ENCODE assay signal across 8 cellular contexts in the genomic region with DNA sequence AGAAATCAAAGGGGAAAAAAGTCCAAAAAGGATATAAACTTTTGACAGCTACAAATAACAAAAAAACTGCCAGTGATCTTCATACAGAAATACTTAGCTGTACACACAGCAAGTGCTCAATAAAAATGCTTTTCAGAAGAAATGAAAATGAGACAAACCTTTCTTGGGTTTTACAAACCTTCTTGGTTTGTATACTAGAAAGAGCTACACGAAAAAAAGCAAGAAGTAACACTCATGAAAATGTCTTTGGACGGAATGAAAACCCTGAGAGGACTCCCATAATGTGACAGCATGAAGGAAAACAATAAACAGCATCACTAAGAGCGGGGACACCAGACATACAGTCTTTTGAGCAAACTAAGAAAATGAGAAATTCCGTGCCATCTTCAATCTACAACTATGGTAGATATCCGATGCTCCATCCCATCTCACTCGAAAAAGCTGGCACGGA. TPM values are rescaled to one million over a fixed set of nuclear protein-coding genes. Genes with fewer than 3 reads are reported as not detected.
DNase-seq lines count a peak whose midpoint lies in the region; ATAC-seq and TF ChIP-seq lines count a peak whose summit lies in the region.

No MANE protein-coding gene starts in this region.

- peak in 1 of 2 donors; percentile 25 for ATAC-seq in naive thymus-derived CD8-positive, alpha-beta T cell
- ATAC-seq in GM18867 (IDR thresholded peaks at IDR 0.05; ENCODE audit: unreplicated experiment) (no peak), GM21381 (IDR thresholded peaks at IDR 0.05; ENCODE audit: unreplicated experiment) (no peak), HG02571 (IDR thresholded peaks at IDR 0.05; ENCODE audit: unreplicated experiment) (no peak)

- H3K4me3 ChIP-seq in GM12865 (ENCODE audit: low read depth, low read length), result peak overlapping the region; percentile 94
- H3K4me3 ChIP-seq in NT2/D1 (ENCODE audit: insufficient read length, low read depth), result peak overlapping the region; percentile 78
- peak overlapping the region; percentile 93 for H3K4me3 ChIP-seq in ectodermal cell (ENCODE audit: insufficient read depth, low read depth, low read length)

- peak overlapping the region; percentile 90 for H3K9ac ChIP-seq in NT2/D1 (ENCODE audit: insufficient read length, low read depth)

- H3K36me3 Mint-ChIP-seq in naive thymus-derived CD8-positive, alpha-beta T cell, result peaks cover 0 to 2% (median 0%) of the 10 kb centered on the region in 3 donors

- H3K36me3 ChIP-seq in NT2/D1 (ENCODE audit: insufficient read depth, insufficient read length, low read length) (peaks cover 7% of the 10 kb centered on the region), ectodermal cell (ENCODE audit: control insufficient read depth, insufficient read depth, low read length) (no peaks in the 10 kb centered on the region)

- H3K4me1 ChIP-seq in NT2/D1 (ENCODE audit: insufficient read depth, insufficient read length) (no peaks in the 10 kb centered on the region), ectodermal cell (ENCODE audit: control insufficient read depth, insufficient read depth, low read length) (peaks cover 6% of the 10 kb centered on the region)

- WGBS in ectodermal cell, 2 experiments, result 0% methylated on average over 7 of the region's 7 CpGs

- DNase-seq in GM12865 (ENCODE audit: low read depth), result peak; percentile 17
- DNase-seq in NT2/D1 (ENCODE audit: low read depth, low spot score), result no peak
- peak in 2 of 10 donors; percentile 3 to 34 for DNase-seq in naive thymus-derived CD8-positive, alpha-beta T cell
- no peak for DNase-seq in stimulated activated CD4-positive, alpha-beta T cell treated with anti-CD3 and anti-CD28 coated beads, Interleukin-4, amount 100 ng/mL, for 24 hours

- no peak for TF ChIP-seq CTCF in GM12865 (IDR thresholded peaks at IDR 0.05; ENCODE audit: insufficient read depth, low read depth, low read length, missing control alignments)

- peak overlapping the region; percentile 89 to 99 (median 96) for H3K4me3 Mint-ChIP-seq in naive thymus-derived CD8-positive, alpha-beta T cell

- peaks cover 19 to 35% (median 33%) of the 10 kb centered on the region in 4 donors for H3K4me1 Mint-ChIP-seq in naive thymus-derived CD8-positive, alpha-beta T cell

- peak overlapping the region; percentile 83 to 93 (median 89) for H3K27ac Mint-ChIP-seq in naive thymus-derived CD8-positive, alpha-beta T cell

- no peaks in the 10 kb centered on the region for H3K27me3 Mint-ChIP-seq in naive thymus-derived CD8-positive, alpha-beta T cell

- H3K27me3 ChIP-seq in NT2/D1 (ENCODE audit: insufficient read depth, insufficient read length) (peaks cover 8% of the 10 kb centered on the region), ectodermal cell (ENCODE audit: control insufficient read depth, insufficient read depth, low read length, poor library complexity, severe bottlenecking) (peaks cover 8% of the 10 kb centered on the region)

- H3K9me3 Mint-ChIP-seq in naive thymus-derived CD8-positive, alpha-beta T cell, result no peaks in the 10 kb centered on the region

- H3K9me3 ChIP-seq in NT2/D1 (ENCODE audit: insufficient read depth, low read length) (no peaks in the 10 kb centered on the region), ectodermal cell (ENCODE audit: control insufficient read depth, low read length) (no peaks in the 10 kb centered on the region)

- H3K27ac ChIP-seq in ectodermal cell (ENCODE audit: insufficient read depth, low read depth, low read length, poor library complexity, severe bottlenecking), result peak overlapping the region; percentile 88

- POLR2A ChIA-PET in naive thymus-derived CD8-positive, alpha-beta T cell (lab: Charles Lee), result interaction anchor here (1.0 kb wide), 1 partner anchor 503 kb away, joined by 5 read pairs; no protein-coding TSS in a partner anchor

RNA-seq across cellular contexts. Expression of a gene that starts 1.0 kb away (rescaled TPM):
- 16.3 TPM for polyA plus RNA-seq in ectodermal cell (2013, experiment 1 of 4)
- 20.8 TPM for polyA plus RNA-seq in ectodermal cell (2013, experiment 2 of 4)
- 15.9 TPM for polyA plus RNA-seq in ectodermal cell (2013, experiment 3 of 4)
- polyA plus RNA-seq in ectodermal cell (2013, experiment 4 of 4), result 17.0 TPM
- total RNA-seq in naive thymus-derived CD8-positive, alpha-beta T cell, result 10 to 100 TPM in 1 of 2 experiments, 1 to 10 TPM in 1; 5.8 to 10.0 TPM
- 10 to 100 TPM in 1 of 3 donors, 1 to 10 TPM in 2; 2.4 to 16.1 (median 4.6) TPM for polyA plus RNA-seq in naive thymus-derived CD8-positive, alpha-beta T cell
